12 cellular contexts compared by ENCODE assay signal in the genomic region with DNA sequence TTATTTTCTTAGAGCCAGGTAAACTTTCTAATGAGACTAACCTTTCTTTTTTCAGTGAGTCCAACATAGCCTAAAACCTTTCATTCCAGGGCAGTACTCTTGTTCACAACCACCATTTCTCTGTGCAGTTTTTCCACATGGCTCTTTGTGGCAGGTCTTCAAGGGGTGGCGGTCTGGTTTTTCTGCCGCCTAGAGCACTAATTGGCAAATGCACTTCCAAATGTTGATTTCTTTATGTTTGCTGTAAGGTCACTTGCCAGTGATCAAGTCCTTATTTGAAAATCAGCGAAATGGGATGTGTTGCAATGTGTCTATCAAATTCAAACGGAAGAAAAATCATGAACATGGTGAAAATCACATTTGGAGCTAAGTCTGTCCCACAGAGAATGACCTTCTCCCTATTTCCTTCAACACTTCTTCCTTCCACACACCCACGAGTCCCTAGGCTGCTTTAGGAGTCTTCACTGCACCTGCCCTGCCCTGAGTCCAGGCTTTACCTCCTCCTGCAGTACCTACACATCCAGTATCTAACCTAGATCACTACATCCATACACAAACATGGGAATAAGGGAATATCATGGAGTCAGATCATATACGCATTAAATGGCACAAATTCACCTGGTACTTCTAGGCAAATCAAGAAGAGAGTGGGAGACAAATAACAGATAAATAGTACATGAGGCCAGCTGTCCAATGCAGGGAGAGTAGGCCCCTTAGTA. TPM values are rescaled to one million over a fixed set of nuclear protein-coding genes. Genes with fewer than 3 reads are reported as not detected.
A peak's percentile ranks its signal among the peaks of the same experiment; 100 is the strongest.
DNase-seq lines count a peak whose midpoint lies in the region; ATAC-seq, FAIRE-seq and TF ChIP-seq lines count a peak whose summit lies in the region.
"Had no signal": no experiment of that assay in that cellular context is flagged by ENCODE, and none has a peak within 500 bp of the region (broad histone marks: within the 10 kb centered on the region; RNA-seq: fewer than 3 reads in every experiment).

No MANE protein-coding gene starts in this region.

- no peak for TF ChIP-seq EP300 in A549 (IDR thresholded peaks at IDR 0.05)

- H3K27me3 ChIP-seq in HUES64 (ENCODE audit: insufficient read depth, low read length) (peaks cover 12% of the 10 kb centered on the region), bronchial epithelial cell (ENCODE audit: control insufficient read depth, insufficient read depth, low read length) (no peaks in the 10 kb centered on the region), lower lobe of right lung (ENCODE audit: low read depth) (no peaks in the 10 kb centered on the region), testis (no peaks in the 10 kb centered on the region)

- H3K36me3 ChIP-seq in HUES64 (ENCODE audit: insufficient read depth, low read length) (no peaks in the 10 kb centered on the region), bronchial epithelial cell (ENCODE audit: control insufficient read depth, insufficient read depth, low read length) (no peaks in the 10 kb centered on the region), lower lobe of right lung (no peaks in the 10 kb centered on the region), testis (ENCODE audit: low read depth, missing control alignments) (no peaks in the 10 kb centered on the region)

- intact Hi-C loops in lower lobe of right lung (cut with DNase I) = loop anchor here (10.0 kb wide), 1 partner anchor 338 kb away; no protein-coding TSS in a partner anchor
- intact Hi-C loops in testis (cut with DNase I; ENCODE audit: low total_unique reads) = loop anchor here (10.0 kb wide), 1 partner anchor 338 kb away; no protein-coding TSS in a partner anchor

- DNase-seq in A549 (ENCODE audit: low read depth in 1 of 2, low spot score in 1 of 2) = peak in 1 of 2 experiments; percentile 60
- DNase-seq in bronchial epithelial cell (ENCODE audit: low read depth) = no peak
- DNase-seq in lower lobe of right lung = no peak
- DNase-seq in activated CD4-positive, alpha-beta T cell treated with anti-CD3 and anti-CD28 coated beads for 1 hour = no peak
- DNase-seq in DMS53 treated with DMSO at 0.1 percent for 48 hours (lab: John Stamatoyannopoulos, UW; ENCODE audit: unreplicated experiment) = no peak
- DNase-seq in testis = no peak
- DNase-seq: amniotic stem cell; NCI-H2107; stimulated activated CD4-positive, alpha-beta T cell treated with anti-CD3 and anti-CD28 coated beads, Interleukin-2, amount 100 ng/mL, for 48 hours had no signal

- TF ChIP-seq CTCF in A549 (IDR thresholded peaks at IDR 0.05) (peak; percentile 5; the same call in 1 of the 3 replicates), bronchial epithelial cell (IDR thresholded peaks at IDR 0.05; ENCODE audit: insufficient read depth, low read length, severe bottlenecking) (no peak), lower lobe of right lung (IDR thresholded peaks at IDR 0.05) (no peak), testis (IDR thresholded peaks at IDR 0.05) (no peak)

- CTCF ChIA-PET in A549 (lab: Yijun Ruan, JAX) = interaction anchor here (3.5 to 4.4 kb wide), 2 partner anchors 9 to 392 kb away, joined by 33 to 39 read pairs; no protein-coding TSS in a partner anchor

- ATAC-seq in A549 (no peak), lower lobe of right lung (no peak)
- ATAC-seq in activated CD4-positive, CD25-positive, alpha-beta regulatory T cell treated with anti-CD3 and anti-CD28 coated beads, Interleukin-2, amount 50 U/mL, for 24 hours = no peak

- no peak overlapping the region for H3K9ac ChIP-seq in HUES64 (ENCODE audit: low read depth, low read length)

- peaks cover 53% of the 10 kb centered on the region for H3K4me1 ChIP-seq in A549
- H3K4me1 ChIP-seq in HUES64 (ENCODE audit: insufficient read depth, low read length) = peaks cover 11% of the 10 kb centered on the region
- peaks cover 12% of the 10 kb centered on the region for H3K4me1 ChIP-seq in lower lobe of right lung
- H3K4me1 ChIP-seq in testis = peaks cover 4% of the 10 kb centered on the region

- POLR2A ChIA-PET in A549 (lab: Yijun Ruan, JAX) = no interaction called here

- H3K27ac ChIP-seq in A549 (peak overlapping the region; percentile 97 to 98), HUES64 (ENCODE audit: low read depth, low read length) (no peak overlapping the region), lower lobe of right lung (no peak overlapping the region), testis (no peak overlapping the region)

- H3K4me3 ChIP-seq in A549 = peak overlapping the region; percentile 88
- H3K4me3 ChIP-seq in HUES64 (ENCODE audit: low read length) = peak overlapping the region; percentile 92
- peak overlapping the region; percentile 94 for H3K4me3 ChIP-seq in bronchial epithelial cell (ENCODE audit: low read depth, low read length)
- peak overlapping the region; percentile 90 for H3K4me3 ChIP-seq in lower lobe of right lung
- H3K4me3 ChIP-seq in testis = no peak overlapping the region

- no peaks in the 10 kb centered on the region for H3K9me3 ChIP-seq in A549
- no peaks in the 10 kb centered on the region for H3K9me3 ChIP-seq in HUES64 (ENCODE audit: insufficient read depth, low read depth, low read length)
- no peaks in the 10 kb centered on the region for H3K9me3 ChIP-seq in lower lobe of right lung
- H3K9me3 ChIP-seq in testis = no peaks in the 10 kb centered on the region

- 18% methylated on average over 6 of the region's 6 CpGs for WGBS in A549 (ENCODE audit: missing lambda C conversion rate)
- WGBS in HUES64 = 85% methylated on average over 6 of the region's 6 CpGs
- 76 to 80% methylated on average over 6 of the region's 6 CpGs for WGBS in testis, 2 donors

- FAIRE-seq in A549 (lab: Jason Lieb, UNC) (no peak), bronchial epithelial cell (lab: Jason Lieb, UNC) (no peak)
- FAIRE-seq: islet of Langerhans had no signal

- peak in 1 of 2 experiments; percentile 20; a peak in 2 of 5 replicates for TF ChIP-seq RAD21 in A549 (conservative IDR thresholded peaks at IDR 0.05 in 1 of 2, IDR thresholded peaks at IDR 0.05 in 1 of 2)

- peak overlapping the region; percentile 77 for H3K4me2 ChIP-seq in A549

- TF ChIP-seq POLR2A in A549 (IDR thresholded peaks at IDR 0.05; ENCODE audit: low read length) (no peak), testis (IDR thresholded peaks at IDR 0.05) (no peak)

TF ChIP-seq in A549, 52 proteins besides CTCF, POLR2A, EP300 and RAD21:
- TF ChIP-seq, protein P1, sequence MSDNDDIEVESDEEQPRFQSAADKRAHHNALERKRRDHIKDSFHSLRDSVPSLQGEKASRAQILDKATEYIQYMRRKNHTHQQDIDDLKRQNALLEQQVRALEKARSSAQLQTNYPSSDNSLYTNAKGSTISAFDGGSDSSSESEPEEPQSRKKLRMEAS (IDR thresholded peaks at IDR 0.05) = peak; percentile 69
- TF ChIP-seq EHMT2 (IDR thresholded peaks at IDR 0.05; ENCODE audit: low read depth) (no peak), TP53 (CRISPR knock-in tag; IDR thresholded peaks at IDR 0.05) (no peak), NR3C1 (IDR thresholded peaks at IDR 0.05) (no peak), FOSB (CRISPR knock-in tag; IDR thresholded peaks at IDR 0.05) (no peak), SMC3 (IDR thresholded peaks at IDR 0.05) (peak; percentile 27; the same call in 1 of the 3 replicates), MYC (IDR thresholded peaks at IDR 0.05; ENCODE audit: borderline replicate concordance, low read length) (no peak)

RNA-seq across cellular contexts. Expression of gene SRGAP1, which starts 1.9 kb away (rescaled TPM):
- 22.9 and 23.6 TPM in 2 replicates for polyA plus RNA-seq in A549 (2011; rRNA removed)
- 3.4 and 4.4 TPM in 2 replicates for polyA plus RNA-seq in A549 (2012; cell fraction: cytosol; rRNA removed)
- 18.3 and 19.5 TPM in 2 replicates for polyA plus RNA-seq in A549 (2012; cell fraction: nucleus; rRNA removed)
- 7.9 to 8.4 TPM (median 8.3 TPM) in 3 replicates for polyA plus RNA-seq in A549 (2017; fragmentation: RNase III; extraction: RNeasy Plus Mini Kit Qiagen cat#74134 plus additional on column Dnase treatment)
- polyA minus RNA-seq in A549 (2011; rRNA and poly(A)+ RNA removed) = 47.3 and 57.7 TPM in 2 replicates
- 2.3 TPM for polyA plus RNA-seq in HUES64 (2013, experiment 1 of 2)
- 3.0 TPM for polyA plus RNA-seq in HUES64 (2013, experiment 2 of 2)
- 4.5 and 6.1 TPM in 2 replicates for total RNA-seq in bronchial epithelial cell
- total RNA-seq in lower lobe of right lung = 6.7 TPM
- 10 to 100 TPM; 26.9 to 47.2 TPM for total RNA-seq in testis
- polyA plus RNA-seq in testis (ENCODE audit: insufficient read depth, low read depth, low replicate concordance) = 9.4 TPM

Comparison
In these comparisons a context has a peak if more than half of its experiments do, and no peak if none do; other contexts are left out.
1. H3K27ac ChIP-seq: peak in A549 (2 of 2); none in HUES64 (single experiment), lower lobe of right lung (single experiment) and testis (0 of 2).
2. H3K4me3 ChIP-seq: peak in A549 (single experiment), HUES64 (single experiment), bronchial epithelial cell (single experiment) and lower lobe of right lung (single experiment); none in testis (0 of 2).